ENCODE assay signal across 2 cellular contexts in the genomic region with DNA sequence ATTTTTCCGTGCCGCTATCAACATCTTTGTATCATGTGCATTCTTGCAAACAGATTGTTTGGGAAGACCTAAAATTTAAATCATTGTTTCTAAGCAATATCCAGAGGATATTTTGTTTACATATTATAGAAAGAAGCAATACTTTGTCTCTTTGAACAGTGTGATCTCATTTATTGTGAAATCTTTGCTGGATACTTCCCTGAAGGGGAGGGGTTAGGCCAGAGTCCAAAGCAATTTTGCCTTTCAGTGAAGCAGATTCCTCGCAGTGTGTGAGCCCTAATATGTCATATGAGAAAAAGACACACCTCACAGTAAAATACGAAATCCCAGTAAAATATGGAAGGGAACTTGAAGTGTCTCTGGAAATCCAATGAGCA.
TF ChIP-seq lines count a peak whose summit lies in the region.

No MANE protein-coding gene starts in this region.

TF ChIP-seq in SK-N-SH, 30 proteins besides CTCF, POLR2A, EP300 and RAD21 (continued from another document):
- TF ChIP-seq, protein P1, sequence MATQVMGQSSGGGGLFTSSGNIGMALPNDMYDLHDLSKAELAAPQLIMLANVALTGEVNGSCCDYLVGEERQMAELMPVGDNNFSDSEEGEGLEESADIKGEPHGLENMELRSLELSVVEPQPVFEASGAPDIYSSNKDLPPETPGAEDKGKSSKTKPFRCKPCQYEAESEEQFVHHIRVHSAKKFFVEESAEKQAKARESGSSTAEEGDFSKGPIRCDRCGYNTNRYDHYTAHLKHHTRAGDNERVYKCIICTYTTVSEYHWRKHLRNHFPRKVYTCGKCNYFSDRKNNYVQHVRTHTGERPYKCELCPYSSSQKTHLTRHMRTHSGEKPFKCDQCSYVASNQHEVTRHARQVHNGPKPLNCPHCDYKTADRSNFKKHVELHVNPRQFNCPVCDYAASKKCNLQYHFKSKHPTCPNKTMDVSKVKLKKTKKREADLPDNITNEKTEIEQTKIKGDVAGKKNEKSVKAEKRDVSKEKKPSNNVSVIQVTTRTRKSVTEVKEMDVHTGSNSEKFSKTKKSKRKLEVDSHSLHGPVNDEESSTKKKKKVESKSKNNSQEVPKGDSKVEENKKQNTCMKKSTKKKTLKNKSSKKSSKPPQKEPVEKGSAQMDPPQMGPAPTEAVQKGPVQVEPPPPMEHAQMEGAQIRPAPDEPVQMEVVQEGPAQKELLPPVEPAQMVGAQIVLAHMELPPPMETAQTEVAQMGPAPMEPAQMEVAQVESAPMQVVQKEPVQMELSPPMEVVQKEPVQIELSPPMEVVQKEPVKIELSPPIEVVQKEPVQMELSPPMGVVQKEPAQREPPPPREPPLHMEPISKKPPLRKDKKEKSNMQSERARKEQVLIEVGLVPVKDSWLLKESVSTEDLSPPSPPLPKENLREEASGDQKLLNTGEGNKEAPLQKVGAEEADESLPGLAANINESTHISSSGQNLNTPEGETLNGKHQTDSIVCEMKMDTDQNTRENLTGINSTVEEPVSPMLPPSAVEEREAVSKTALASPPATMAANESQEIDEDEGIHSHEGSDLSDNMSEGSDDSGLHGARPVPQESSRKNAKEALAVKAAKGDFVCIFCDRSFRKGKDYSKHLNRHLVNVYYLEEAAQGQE (IDR thresholded peaks at IDR 0.05; ENCODE audit: low read depth, low read length) = no peak

TF ChIP-seq in SK-N-SH treated with all-trans-retinoic acid at 6 μM for 48 hours, 23 proteins besides CTCF, POLR2A, EP300 and RAD21 (continued from another document):
- TF ChIP-seq, protein P2, sequence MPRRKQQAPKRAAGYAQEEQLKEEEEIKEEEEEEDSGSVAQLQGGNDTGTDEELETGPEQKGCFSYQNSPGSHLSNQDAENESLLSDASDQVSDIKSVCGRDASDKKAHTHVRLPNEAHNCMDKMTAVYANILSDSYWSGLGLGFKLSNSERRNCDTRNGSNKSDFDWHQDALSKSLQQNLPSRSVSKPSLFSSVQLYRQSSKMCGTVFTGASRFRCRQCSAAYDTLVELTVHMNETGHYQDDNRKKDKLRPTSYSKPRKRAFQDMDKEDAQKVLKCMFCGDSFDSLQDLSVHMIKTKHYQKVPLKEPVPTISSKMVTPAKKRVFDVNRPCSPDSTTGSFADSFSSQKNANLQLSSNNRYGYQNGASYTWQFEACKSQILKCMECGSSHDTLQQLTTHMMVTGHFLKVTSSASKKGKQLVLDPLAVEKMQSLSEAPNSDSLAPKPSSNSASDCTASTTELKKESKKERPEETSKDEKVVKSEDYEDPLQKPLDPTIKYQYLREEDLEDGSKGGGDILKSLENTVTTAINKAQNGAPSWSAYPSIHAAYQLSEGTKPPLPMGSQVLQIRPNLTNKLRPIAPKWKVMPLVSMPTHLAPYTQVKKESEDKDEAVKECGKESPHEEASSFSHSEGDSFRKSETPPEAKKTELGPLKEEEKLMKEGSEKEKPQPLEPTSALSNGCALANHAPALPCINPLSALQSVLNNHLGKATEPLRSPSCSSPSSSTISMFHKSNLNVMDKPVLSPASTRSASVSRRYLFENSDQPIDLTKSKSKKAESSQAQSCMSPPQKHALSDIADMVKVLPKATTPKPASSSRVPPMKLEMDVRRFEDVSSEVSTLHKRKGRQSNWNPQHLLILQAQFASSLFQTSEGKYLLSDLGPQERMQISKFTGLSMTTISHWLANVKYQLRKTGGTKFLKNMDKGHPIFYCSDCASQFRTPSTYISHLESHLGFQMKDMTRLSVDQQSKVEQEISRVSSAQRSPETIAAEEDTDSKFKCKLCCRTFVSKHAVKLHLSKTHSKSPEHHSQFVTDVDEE (CRISPR knock-in tag; IDR thresholded peaks at IDR 0.05) = no peak
- TF ChIP-seq OSR1 (CRISPR knock-in tag; IDR thresholded peaks at IDR 0.05) = no peak
- TF ChIP-seq TOX (CRISPR knock-in tag; IDR thresholded peaks at IDR 0.05; ENCODE audit: borderline replicate concordance) = no peak
- no peak for TF ChIP-seq ISL1 (CRISPR knock-in tag; IDR thresholded peaks at IDR 0.05)
- TF ChIP-seq ZNF70 (CRISPR knock-in tag; IDR thresholded peaks at IDR 0.05) = no peak
- TF ChIP-seq, protein P3, sequence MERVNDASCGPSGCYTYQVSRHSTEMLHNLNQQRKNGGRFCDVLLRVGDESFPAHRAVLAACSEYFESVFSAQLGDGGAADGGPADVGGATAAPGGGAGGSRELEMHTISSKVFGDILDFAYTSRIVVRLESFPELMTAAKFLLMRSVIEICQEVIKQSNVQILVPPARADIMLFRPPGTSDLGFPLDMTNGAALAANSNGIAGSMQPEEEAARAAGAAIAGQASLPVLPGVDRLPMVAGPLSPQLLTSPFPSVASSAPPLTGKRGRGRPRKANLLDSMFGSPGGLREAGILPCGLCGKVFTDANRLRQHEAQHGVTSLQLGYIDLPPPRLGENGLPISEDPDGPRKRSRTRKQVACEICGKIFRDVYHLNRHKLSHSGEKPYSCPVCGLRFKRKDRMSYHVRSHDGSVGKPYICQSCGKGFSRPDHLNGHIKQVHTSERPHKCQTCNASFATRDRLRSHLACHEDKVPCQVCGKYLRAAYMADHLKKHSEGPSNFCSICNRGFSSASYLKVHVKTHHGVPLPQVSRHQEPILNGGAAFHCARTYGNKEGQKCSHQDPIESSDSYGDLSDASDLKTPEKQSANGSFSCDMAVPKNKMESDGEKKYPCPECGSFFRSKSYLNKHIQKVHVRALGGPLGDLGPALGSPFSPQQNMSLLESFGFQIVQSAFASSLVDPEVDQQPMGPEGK (CRISPR knock-in tag; IDR thresholded peaks at IDR 0.05; ENCODE audit: borderline replicate concordance) = no peak
- no peak for TF ChIP-seq ARNTL (CRISPR knock-in tag; IDR thresholded peaks at IDR 0.05; ENCODE audit: borderline replicate concordance, low read depth)
- TF ChIP-seq PPARA (CRISPR knock-in tag; IDR thresholded peaks at IDR 0.05; ENCODE audit: borderline replicate concordance) = no peak
- TF ChIP-seq RARB (CRISPR knock-in tag; IDR thresholded peaks at IDR 0.05) = no peak
- TF ChIP-seq ZNF565 (CRISPR knock-in tag; conservative IDR thresholded peaks at IDR 0.05; ENCODE audit: low read depth) = no peak
- no peak for TF ChIP-seq ZFP3 (CRISPR knock-in tag; IDR thresholded peaks at IDR 0.05)
- no peak for TF ChIP-seq BACH2 (CRISPR knock-in tag; IDR thresholded peaks at IDR 0.05; ENCODE audit: borderline replicate concordance)
